In genomic region chr4:68613752-68614151, GRCh38 we compare ENCODE assay signal across 32 cellular contexts. TPM values are rescaled to one million over a fixed set of nuclear protein-coding genes. Genes with fewer than 3 reads are reported as not detected.
"Had no signal": no experiment of that assay in that cellular context is flagged by ENCODE, and none has a peak within 500 bp of the region (broad histone marks: within the 10 kb centered on the region; RNA-seq: fewer than 3 reads in every experiment).

No MANE protein-coding gene starts in this region.

- H3K4me1 ChIP-seq: stomach, suprapubic skin, testis, thyroid gland, tibial artery, tibial nerve, transverse colon, upper lobe of left lung, upper lobe of right lung, uterus, vagina had no signal

- DNase-seq: stimulated activated CD4-positive, alpha-beta T cell treated with anti-CD3 and anti-CD28 coated beads, Interleukin-2, amount 100 ng/mL, for 48 hours; stimulated activated CD4-positive, alpha-beta T cell treated with anti-CD3 and anti-CD28 coated beads, Interleukin-4, amount 100 ng/mL, for 1 hour; stimulated activated CD4-positive, alpha-beta T cell treated with anti-CD3 and anti-CD28 coated beads, Interleukin-4, amount 100 ng/mL, for 24 hours; stimulated activated CD4-positive, alpha-beta T cell treated with anti-CD3 and anti-CD28 coated beads, Interleukin-4, amount 100 ng/mL, for 4 hours; stimulated activated CD8-positive, alpha-beta memory T cell treated with anti-CD3 and anti-CD28 coated beads, Interleukin-4, amount 100 ng/mL, for 48 hours; stimulated activated naive B cell treated with anti-CD40 and anti-IgM and Interleukin-4, amounts not matched to agents 10 μg/mL and 1 μg/mL and 100 μg/mL, for 72 hours; stimulated activated naive CD4-positive, alpha-beta T cell; stimulated activated naive CD4-positive, alpha-beta T cell treated with Interleukin-2 at 50 U/mL for 16 hours; stimulated activated naive CD8-positive, alpha-beta T cell treated with anti-CD3 and anti-CD28 coated beads, Interleukin-15, amount 100 ng/mL, for 72 hours; stimulated activated naive CD8-positive, alpha-beta T cell treated with anti-CD3 and anti-CD28 coated beads, Interleukin-15, Interleukin-2, amounts not matched to agents 100 U/mL and 50 U/mL, for 24 hours; stomach; substantia nigra; testis; thyroid gland; tibial artery; transverse colon; trophoblast cell; upper lobe of left lung; upper lobe of right lung; uterus had no signal

- H3K9me3 Mint-ChIP-seq: stimulated activated effector memory CD8-positive, alpha-beta T cell treated with anti-CD3 and anti-CD28 coated beads, Interleukin-12 subunit alpha, Interleukin-12 subunit beta, amount 100 ng/mL, for 72 hours; stimulated activated memory B cell treated with anti-CD40 and anti-IgM and Interleukin-4, amounts not matched to agents 10 μg/mL and 1 μg/mL and 100 μg/mL, for 72 hours; stimulated activated naive CD8-positive, alpha-beta T cell treated with anti-CD3 and anti-CD28 coated beads, Interleukin-15, amount 100 ng/mL, for 72 hours; stimulated activated naive CD8-positive, alpha-beta T cell treated with anti-CD3 and anti-CD28 coated beads, Interleukin-15, Interleukin-2, amounts not matched to agents 100 ng/mL and 50 ng/mL, for 24 hours; type B pancreatic cell had no signal

- H3K27me3 ChIP-seq: stomach, suprapubic skin, testis, thyroid gland, tibial artery, tibial nerve, transverse colon, upper lobe of left lung, upper lobe of right lung, uterus, vagina had no signal

- H3K36me3 ChIP-seq: stomach, suprapubic skin, thoracic aorta, thyroid gland, tibial artery, tibial nerve, transverse colon, upper lobe of left lung, upper lobe of right lung, uterus, vagina had no signal

- FAIRE-seq: urothelium cell line had no signal

- H3K27ac Mint-ChIP-seq: stimulated activated effector memory CD8-positive, alpha-beta T cell treated with anti-CD3 and anti-CD28 coated beads, Interleukin-12 subunit alpha, Interleukin-12 subunit beta, amount 100 ng/mL, for 72 hours; stimulated activated memory B cell treated with anti-CD40 and anti-IgM and Interleukin-4, amounts not matched to agents 10 μg/mL and 1 μg/mL and 100 μg/mL, for 72 hours; stimulated activated naive B cell treated with anti-CD40 and anti-IgM and Interleukin-4, amounts not matched to agents 10 μg/mL and 1 μg/mL and 100 μg/mL, for 72 hours; stimulated activated naive CD8-positive, alpha-beta T cell treated with anti-CD3 and anti-CD28 coated beads, Interleukin-15, amount 100 ng/mL, for 72 hours; stimulated activated naive CD8-positive, alpha-beta T cell treated with anti-CD3 and anti-CD28 coated beads, Interleukin-15, Interleukin-2, amounts not matched to agents 100 ng/mL and 50 ng/mL, for 24 hours; type B pancreatic cell had no signal

- ATAC-seq: stimulated activated effector memory CD8-positive, alpha-beta T cell treated with anti-CD3 and anti-CD28 coated beads, Interleukin-12 subunit alpha, Interleukin-12 subunit beta, amount 100 ng/mL, for 72 hours; stimulated activated memory B cell treated with anti-CD40 and anti-IgM and Interleukin-4, amounts not matched to agents 10 μg/mL and 1 μg/mL and 100 μg/mL, for 72 hours; stimulated activated naive B cell treated with anti-CD40 and anti-IgM and Interleukin-4, amounts not matched to agents 10 μg/mL and 1 μg/mL and 100 μg/mL, for 72 hours; stimulated activated naive CD8-positive, alpha-beta T cell treated with anti-CD3 and anti-CD28 coated beads, Interleukin-15, amount 100 ng/mL, for 72 hours; stimulated activated naive CD8-positive, alpha-beta T cell treated with anti-CD3 and anti-CD28 coated beads, Interleukin-15, Interleukin-2, amounts not matched to agents 100 U/mL and 50 U/mL, for 24 hours had no signal

- H3K4me3 Mint-ChIP-seq: stimulated activated effector memory CD8-positive, alpha-beta T cell treated with anti-CD3 and anti-CD28 coated beads, Interleukin-12 subunit alpha, Interleukin-12 subunit beta, amount 100 ng/mL, for 72 hours; stimulated activated memory B cell treated with anti-CD40 and anti-IgM and Interleukin-4, amounts not matched to agents 10 μg/mL and 1 μg/mL and 100 μg/mL, for 72 hours; stimulated activated naive B cell treated with anti-CD40 and anti-IgM and Interleukin-4, amounts not matched to agents 10 μg/mL and 1 μg/mL and 100 μg/mL, for 72 hours; stimulated activated naive CD8-positive, alpha-beta T cell treated with anti-CD3 and anti-CD28 coated beads, Interleukin-15, amount 100 ng/mL, for 72 hours; stimulated activated naive CD8-positive, alpha-beta T cell treated with anti-CD3 and anti-CD28 coated beads, Interleukin-15, Interleukin-2, amounts not matched to agents 100 ng/mL and 50 ng/mL, for 24 hours; type B pancreatic cell had no signal

- H3K27ac ChIP-seq: stomach, suprapubic skin, testis, thoracic aorta, thyroid gland, tibial artery, tibial nerve, transverse colon, upper lobe of left lung, upper lobe of right lung, uterus, vagina had no signal

- H3K4me1 Mint-ChIP-seq: stimulated activated effector memory CD8-positive, alpha-beta T cell treated with anti-CD3 and anti-CD28 coated beads, Interleukin-12 subunit alpha, Interleukin-12 subunit beta, amount 100 ng/mL, for 72 hours; stimulated activated memory B cell treated with anti-CD40 and anti-IgM and Interleukin-4, amounts not matched to agents 10 μg/mL and 1 μg/mL and 100 μg/mL, for 72 hours; stimulated activated naive B cell treated with anti-CD40 and anti-IgM and Interleukin-4, amounts not matched to agents 10 μg/mL and 1 μg/mL and 100 μg/mL, for 72 hours; stimulated activated naive CD8-positive, alpha-beta T cell treated with anti-CD3 and anti-CD28 coated beads, Interleukin-15, amount 100 ng/mL, for 72 hours had no signal

- H3K4me3 ChIP-seq: stomach, suprapubic skin, testis, thoracic aorta, thyroid gland, tibial artery, tibial nerve, transverse colon, upper lobe of left lung, upper lobe of right lung, uterus, vagina had no signal

- H3K36me3 Mint-ChIP-seq: stimulated activated effector memory CD8-positive, alpha-beta T cell treated with anti-CD3 and anti-CD28 coated beads, Interleukin-12 subunit alpha, Interleukin-12 subunit beta, amount 100 ng/mL, for 72 hours; stimulated activated memory B cell treated with anti-CD40 and anti-IgM and Interleukin-4, amounts not matched to agents 10 μg/mL and 1 μg/mL and 100 μg/mL, for 72 hours; stimulated activated naive B cell treated with anti-CD40 and anti-IgM and Interleukin-4, amounts not matched to agents 10 μg/mL and 1 μg/mL and 100 μg/mL, for 72 hours; type B pancreatic cell had no signal

- H3K27me3 Mint-ChIP-seq: stimulated activated memory B cell treated with anti-CD40 and anti-IgM and Interleukin-4, amounts not matched to agents 10 μg/mL and 1 μg/mL and 100 μg/mL, for 72 hours; stimulated activated naive B cell treated with anti-CD40 and anti-IgM and Interleukin-4, amounts not matched to agents 10 μg/mL and 1 μg/mL and 100 μg/mL, for 72 hours; stimulated activated naive CD8-positive, alpha-beta T cell treated with anti-CD3 and anti-CD28 coated beads, Interleukin-15, amount 100 ng/mL, for 72 hours; stimulated activated naive CD8-positive, alpha-beta T cell treated with anti-CD3 and anti-CD28 coated beads, Interleukin-15, Interleukin-2, amounts not matched to agents 100 ng/mL and 50 ng/mL, for 24 hours; type B pancreatic cell had no signal

- H3K9me3 ChIP-seq: stomach, suprapubic skin, testis, thoracic aorta, thyroid gland, tibial artery, tibial nerve, transverse colon, upper lobe of left lung, upper lobe of right lung, uterus, vagina had no signal

RNA-seq across cellular contexts. Expression of gene UGT2B17, which starts 37.6 kb away (rescaled TPM):
- total RNA-seq: stomach, suprapubic skin, temporal lobe, thoracic aorta, thyroid gland, tibial nerve, upper lobe of right lung, urinary bladder, vagina had no signal
- polyA plus RNA-seq: urinary bladder had no signal

RNA-seq across cellular contexts. Expression of gene UGT2B15, which starts 56.7 kb away (rescaled TPM):
- total RNA-seq: subcutaneous adipose tissue, temporal lobe, thoracic aorta, thyroid gland, tibial nerve, upper lobe of right lung, uterus, vagina had no signal
